Comparison of ENCODE assay signal across 9 cellular contexts in genomic region chr19:35462476-35462953, GRCh38. TPM values are rescaled to one million over a fixed set of nuclear protein-coding genes. Genes with fewer than 3 reads are reported as not detected.
A peak's percentile ranks its signal among the peaks of the same experiment; 100 is the strongest.
DNase-seq lines count a peak whose midpoint lies in the region; ATAC-seq and TF ChIP-seq lines count a peak whose summit lies in the region.
"Had no signal": no experiment of that assay in that cellular context is flagged by ENCODE, and none has a peak within 500 bp of the region (broad histone marks: within the 10 kb centered on the region; RNA-seq: fewer than 3 reads in every experiment).

No MANE protein-coding gene starts in this region.

- no peaks in the 10 kb centered on the region for H3K36me3 ChIP-seq in mucosa of rectum (ENCODE audit: control insufficient read depth in 2 of 2, insufficient read depth in 2 of 2, low read length in 2 of 2)
- H3K36me3 ChIP-seq in neural progenitor cell, result no peaks in the 10 kb centered on the region

- H3K4me3 Mint-ChIP-seq in CD14-positive monocyte (peak overlapping the region; percentile 31 to 75), neural progenitor cell (no peak overlapping the region)
- H3K4me3 Mint-ChIP-seq: neural crest cell had no signal

- peak; percentile 46 for ATAC-seq in GM19463 (IDR thresholded peaks at IDR 0.05; ENCODE audit: unreplicated experiment)

- H3K4me1 ChIP-seq in mucosa of rectum (ENCODE audit: control insufficient read depth in 2 of 2, insufficient read depth in 2 of 2, low read length in 2 of 2), result peaks cover 6 to 13% of the 10 kb centered on the region in 2 donors
- H3K4me1 ChIP-seq in neural progenitor cell, result peaks cover 3% of the 10 kb centered on the region

- peak; percentile 86 for DNase-seq in CD14-positive monocyte (ENCODE audit: low spot score)
- DNase-seq in KG1 (lab: John Stamatoyannopoulos, UW), result peak; percentile 60
- DNase-seq in activated T-cell treated with anti-CD3 and anti-CD28 coated beads, Interleukin-2, amount 50 U/mL, for 1 hour, result peak; percentile 26
- no peak for DNase-seq in AG20443 (ENCODE audit: low spot score)
- no peak for DNase-seq in DMS 273 (lab: John Stamatoyannopoulos, UW; ENCODE audit: unreplicated experiment)
- no peak for DNase-seq in neural progenitor cell (ENCODE audit: low spot score)

- H3K9me3 Mint-ChIP-seq in CD14-positive monocyte (no peaks in the 10 kb centered on the region), neural progenitor cell (no peaks in the 10 kb centered on the region)
- H3K9me3 Mint-ChIP-seq: neural crest cell had no signal

- H2AFZ ChIP-seq in neural progenitor cell (replicated peaks), result no peak overlapping the region

- H3K27ac ChIP-seq in mucosa of rectum (ENCODE audit: low read depth in 2 of 2, low read length in 2 of 2) (peak overlapping the region; percentile 31 to 38), neural progenitor cell (no peak overlapping the region)

- H3K4me1 Mint-ChIP-seq in CD14-positive monocyte, result peaks cover 62% of the 10 kb centered on the region
- peaks cover 7% of the 10 kb centered on the region for H3K4me1 Mint-ChIP-seq in neural progenitor cell
- H3K4me1 Mint-ChIP-seq: neural crest cell had no signal

- H3K27me3 ChIP-seq in mucosa of rectum (ENCODE audit: control insufficient read depth in 2 of 2, insufficient read depth in 2 of 2, low read length in 2 of 2), result no peaks in the 10 kb centered on the region
- H3K27me3 ChIP-seq in neural progenitor cell, result no peaks in the 10 kb centered on the region

- intact Hi-C loops in CD14-positive monocyte (cut with micrococcal nuclease), result loop anchor here (2.0 to 10.0 kb wide), 2 partner anchors 14 to 248 kb away; partner anchors contain the start of gene FFAR2 (in 2 of the 2)

- no peak overlapping the region for H3K4me2 ChIP-seq in neural progenitor cell

- no peaks in the 10 kb centered on the region for H3F3A ChIP-seq in neural progenitor cell (ENCODE audit: low read depth)

- no peaks in the 10 kb centered on the region for H3K79me2 ChIP-seq in neural progenitor cell (ENCODE audit: low read depth)

- H3K27ac Mint-ChIP-seq in CD14-positive monocyte (peak overlapping the region; percentile 84 to 96 (median 91)), neural progenitor cell (no peak overlapping the region)

- H3K9ac ChIP-seq in mucosa of rectum (ENCODE audit: low read depth in 1 of 2, low read length in 2 of 2) (no peak overlapping the region), neural progenitor cell (no peak overlapping the region)

- TF ChIP-seq CTCF in CD14-positive monocyte (IDR thresholded peaks at IDR 0.05) (peak; percentile 15), neural progenitor cell (IDR thresholded peaks at IDR 0.05) (no peak)

- H3K4me3 ChIP-seq in mucosa of rectum (ENCODE audit: low read length in 2 of 2), result no peak overlapping the region
- no peak overlapping the region for H3K4me3 ChIP-seq in neural progenitor cell

- no peaks in the 10 kb centered on the region for H3K9me3 ChIP-seq in mucosa of rectum (ENCODE audit: control insufficient read depth in 2 of 2, low read length in 2 of 2)
- H3K9me3 ChIP-seq in neural progenitor cell (ENCODE audit: low read depth), result no peaks in the 10 kb centered on the region

- H3K36me3 Mint-ChIP-seq in CD14-positive monocyte, result peaks cover 0 to 4% of the 10 kb centered on the region in 2 donors
- no peaks in the 10 kb centered on the region for H3K36me3 Mint-ChIP-seq in neural progenitor cell

- no peaks in the 10 kb centered on the region for H4K20me1 ChIP-seq in neural progenitor cell (ENCODE audit: low read depth)

- H3K27me3 Mint-ChIP-seq in CD14-positive monocyte (ENCODE audit: low read depth in 3 of 3) (peaks cover 2 to 4% (median 3%) of the 10 kb centered on the region in 3 donors), neural progenitor cell (ENCODE audit: insufficient read depth, low read depth) (peaks cover 6% of the 10 kb centered on the region)

RNA-seq across cellular contexts. Expression of gene FFAR2, which starts 14.5 kb away (rescaled TPM):
- polyA plus RNA-seq in CD14-positive monocyte, result 10 to 100 TPM in 1 of 2 donors, 1 to 10 TPM in 1; 5.7 to 10.8 TPM
- not detected in 2 replicates for total RNA-seq in neural progenitor cell (ENCODE audit: low replicate concordance)
- total RNA-seq: neural crest cell had no signal

RNA-seq across cellular contexts. Expression of gene KRTDAP, which starts 27.7 kb away (rescaled TPM):
- polyA plus RNA-seq in CD14-positive monocyte, result not detected
- total RNA-seq in neural progenitor cell (ENCODE audit: low replicate concordance), result not detected in 2 replicates
- total RNA-seq: neural crest cell had no signal

RNA-seq across cellular contexts. Expression of gene DMKN, which starts 50.9 kb away (rescaled TPM):
- polyA plus RNA-seq in CD14-positive monocyte, result not detected
- 175 and 208 TPM in 2 replicates for total RNA-seq in neural progenitor cell (ENCODE audit: low replicate concordance)
- total RNA-seq: neural crest cell had no signal

Comparison
In these comparisons a context has a peak if more than half of its experiments do, and no peak if none do; other contexts are left out.
1. DNase-seq: peak in CD14-positive monocyte (single experiment), KG1 (single experiment) and activated T-cell treated with anti-CD3 and anti-CD28 coated beads, Interleukin-2, amount 50 U/mL, for 1 hour (single experiment); none in AG20443 (single experiment), DMS 273 (single experiment) and neural progenitor cell (single experiment).